In genomic region chr2:232697807-232698110, GRCh38 we compare ENCODE assay signal across 8 cellular contexts. TPM values are rescaled to one million over a fixed set of nuclear protein-coding genes. Genes with fewer than 3 reads are reported as not detected.
DNase-seq lines count a peak whose midpoint lies in the region; ATAC-seq, FAIRE-seq and TF ChIP-seq lines count a peak whose summit lies in the region.

No MANE protein-coding gene starts in this region.

- peaks cover 32% of the 10 kb centered on the region for H3K4me1 Mint-ChIP-seq in activated naive CD8-positive, alpha-beta T cell treated with anti-CD3 and anti-CD28 coated beads, Interleukin-2, amount 50 U/mL, for 24 hours
- H3K4me1 Mint-ChIP-seq in immature natural killer cell, result peaks cover 39 to 42% of the 10 kb centered on the region in 2 donors

- peaks cover 25 to 59% (median 47%) of the 10 kb centered on the region in 4 donors for H3K4me1 ChIP-seq in stomach

- no peak for TF ChIP-seq EP300 in stomach (IDR thresholded peaks at IDR 0.05)

- TF ChIP-seq CTCF in stomach (IDR thresholded peaks at IDR 0.05) (no peak), GM13976 (IDR thresholded peaks at IDR 0.05; ENCODE audit: borderline replicate concordance, control extremely low read depth, extremely low read depth, insufficient read depth, missing control alignments) (no peak)

- no peak for TF ChIP-seq POLR2A in stomach (IDR thresholded peaks at IDR 0.05)

- in situ Hi-C loops in GM13976 (cut with MboI; ENCODE audit: low sequenced_read_pairs, unreplicated experiment), result no loop called here

- no peaks in the 10 kb centered on the region for H3K9me3 ChIP-seq in stomach

- peaks cover 23% of the 10 kb centered on the region for H3K36me3 Mint-ChIP-seq in activated naive CD8-positive, alpha-beta T cell treated with anti-CD3 and anti-CD28 coated beads, Interleukin-2, amount 50 U/mL, for 24 hours (ENCODE audit: low read depth)
- H3K36me3 Mint-ChIP-seq in immature natural killer cell, result peaks cover 0 to 3% (median 0%) of the 10 kb centered on the region in 3 donors

- 0 to 4% (median 0%) methylated on average over 3 to 11 of the region's 11 CpGs for WGBS in stomach, 5 donors

- no peaks in the 10 kb centered on the region for H3K27me3 Mint-ChIP-seq in activated naive CD8-positive, alpha-beta T cell treated with anti-CD3 and anti-CD28 coated beads, Interleukin-2, amount 50 U/mL, for 24 hours
- peaks cover 0 to 6% (median 5%) of the 10 kb centered on the region in 3 donors for H3K27me3 Mint-ChIP-seq in immature natural killer cell (ENCODE audit: low read depth in 3 of 3)

- peaks cover 6% of the 10 kb centered on the region for H3K9me3 Mint-ChIP-seq in activated naive CD8-positive, alpha-beta T cell treated with anti-CD3 and anti-CD28 coated beads, Interleukin-2, amount 50 U/mL, for 24 hours
- H3K9me3 Mint-ChIP-seq in immature natural killer cell, result no peaks in the 10 kb centered on the region

- no peaks in the 10 kb centered on the region for H3K27me3 ChIP-seq in stomach

- ATAC-seq in HG03108 (IDR thresholded peaks at IDR 0.05; ENCODE audit: unreplicated experiment), result peak; percentile 9
- no peak for ATAC-seq in activated naive CD8-positive, alpha-beta T cell treated with anti-CD3 and anti-CD28 coated beads, Interleukin-2, amount 50 U/mL, for 24 hours
- no peak for ATAC-seq in HG02678 (IDR thresholded peaks at IDR 0.05; ENCODE audit: unreplicated experiment)

- H3K27ac ChIP-seq in stomach, result peak overlapping the region; percentile 93 to 99 (median 96)

- peak overlapping the region; percentile 95 for H3K4me3 Mint-ChIP-seq in activated naive CD8-positive, alpha-beta T cell treated with anti-CD3 and anti-CD28 coated beads, Interleukin-2, amount 50 U/mL, for 24 hours
- H3K4me3 Mint-ChIP-seq in immature natural killer cell, result peak overlapping the region; percentile 85 to 94 (median 92)

- peak overlapping the region; percentile 91 for H3K27ac Mint-ChIP-seq in activated naive CD8-positive, alpha-beta T cell treated with anti-CD3 and anti-CD28 coated beads, Interleukin-2, amount 50 U/mL, for 24 hours
- H3K27ac Mint-ChIP-seq in immature natural killer cell, result peak overlapping the region; percentile 83 to 95 (median 92)

- peaks cover 0 to 15% (median 2%) of the 10 kb centered on the region in 4 donors for H3K36me3 ChIP-seq in stomach

- intact Hi-C loops in stomach (cut with DNase I; ENCODE audit: low total_unique reads), result no loop called here

- DNase-seq in GM18507 (ENCODE audit: extremely low spot score, insufficient read length, low read depth) (peak; percentile 5), immature natural killer cell (no peak), stomach (no peak), GM13976 (ENCODE audit: low spot score) (no peak), NCI-H510A treated with DMSO at 0.1 percent for 48 hours (lab: John Stamatoyannopoulos, UW) (no peak)
- peak; percentile 27 for DNase-seq in activated naive CD8-positive, alpha-beta T cell treated with anti-CD3 and anti-CD28 coated beads, Interleukin-2, amount 50 U/mL, for 24 hours

- FAIRE-seq in GM18507 (lab: Jason Lieb, UNC), result no peak

- peak overlapping the region; percentile 85 to 96 (median 94) for H3K4me3 ChIP-seq in stomach

RNA-seq across cellular contexts. Expression of gene GIGYF2, which starts 0.6 kb away (rescaled TPM):
- polyA plus RNA-seq in immature natural killer cell (10 to 100 TPM in 2 of 3 donors, 1 to 10 TPM in 1; 7.8 to 41.3 (median 13.0) TPM), stomach (10 to 100 TPM in 1 of 3 donors, 1 to 10 TPM in 2; 7.1 to 17.0 (median 9.5) TPM)
- 100 to 1,000 TPM in 2 of 5 donors, 10 to 100 TPM in 3; 68.4 to 158 (median 87.4) TPM for total RNA-seq in stomach

Comparison
In these comparisons a context has a peak if more than half of its experiments do, and no peak if none do; other contexts are left out.
1. DNase-seq: peak in GM18507 (single experiment) and activated naive CD8-positive, alpha-beta T cell treated with anti-CD3 and anti-CD28 coated beads, Interleukin-2, amount 50 U/mL, for 24 hours (single experiment); none in immature natural killer cell (0 of 3), stomach (single experiment), GM13976 (single experiment) and NCI-H510A treated with DMSO at 0.1 percent for 48 hours (single experiment).